ENCODE assay signal across 8 cellular contexts in genomic region chr3:122382888-122383666, GRCh38. TPM values are rescaled to one million over a fixed set of nuclear protein-coding genes. Genes with fewer than 3 reads are reported as not detected.
DNase-seq lines count a peak whose midpoint lies in the region; ATAC-seq and TF ChIP-seq lines count a peak whose summit lies in the region.

MIX23 (minus strand) TSS chr3:122383231; CDS start chr3:122383224, 7 bp downstream.

- peaks cover 36 to 53% (median 51%) of the 10 kb centered on the region in 3 donors for H3K4me1 Mint-ChIP-seq in CD8-positive, alpha-beta memory T cell

- DNase-seq in CD8-positive, alpha-beta memory T cell = peak; percentile 73 to 88 (median 80)
- DNase-seq in KBM-7 = peak; percentile 89
- peak; percentile 76 to 87 for DNase-seq in PC-9
- peak; percentile 82 for DNase-seq in activated T-cell treated with anti-CD3 and anti-CD28 coated beads for 48 hours (ENCODE audit: low read depth)
- no peak for DNase-seq in epithelial cell of prostate (ENCODE audit: low read depth, low spot score)
- DNase-seq in mucosa of descending colon = peak; percentile 91 to 93 (median 91)
- DNase-seq in stimulated activated CD8-positive, alpha-beta memory T cell treated with anti-CD3 and anti-CD28 coated beads, Interleukin-4, amount 100 ng/mL, for 24 hours (ENCODE audit: low read depth) = peak; percentile 78

- intact Hi-C loops in PC-9 (cut with micrococcal nuclease; ENCODE audit: unreplicated experiment) = loop anchor here (5.0 kb wide), 1 partner anchor 836 kb away; the partner anchor contains the start of gene POLQ
- intact Hi-C loops in mucosa of descending colon (cut with DNase I, micrococcal nuclease) = no loop called here

- no peaks in the 10 kb centered on the region for H3K9me3 ChIP-seq in CD8-positive, alpha-beta memory T cell (ENCODE audit: low read length)
- no peaks in the 10 kb centered on the region for H3K9me3 ChIP-seq in PC-9 (ENCODE audit: insufficient read depth, low read depth)
- no peaks in the 10 kb centered on the region for H3K9me3 ChIP-seq in mucosa of descending colon

- H3K4me3 Mint-ChIP-seq in CD8-positive, alpha-beta memory T cell = peak within 1 kb of the TSS; percentile 90 to 98 (median 95)

- TF ChIP-seq CTCF in PC-9 (conservative IDR thresholded peaks at IDR 0.05) = no peak
- TF ChIP-seq CTCF in mucosa of descending colon (IDR thresholded peaks at IDR 0.05) = no peak

- H3K79me2 ChIP-seq in PC-9 (ENCODE audit: low read depth) = peaks cover 25% of the 10 kb centered on the region

- H3K27ac ChIP-seq in CD8-positive, alpha-beta memory T cell (ENCODE audit: low read depth, low read length) = peak within 1 kb of the TSS; percentile 82
- H3K27ac ChIP-seq in PC-9 (peak within 1 kb of the TSS; percentile 66), epithelial cell of prostate (peak within 1 kb of the TSS; percentile 75)

- ATAC-seq in GM21423 (IDR thresholded peaks at IDR 0.05; ENCODE audit: unreplicated experiment) = peak; percentile 38
- peak; percentile 82 for ATAC-seq in mucosa of descending colon

- H3K27me3 Mint-ChIP-seq in CD8-positive, alpha-beta memory T cell = no peaks in the 10 kb centered on the region

- in situ Hi-C loops in KBM-7 (cut with MboI; ENCODE audit: low pct_unique_long_range_greater_than_20kb, low sequenced_read_pairs) = no loop called here

- peak within 1 kb of the TSS; percentile 92 to 99 (median 96) for H3K27ac Mint-ChIP-seq in CD8-positive, alpha-beta memory T cell

- H3K4me2 ChIP-seq in PC-9 = peak within 1 kb of the TSS; percentile 96

- H3K9me2 ChIP-seq in PC-9 (ENCODE audit: insufficient read depth) = no peaks in the 10 kb centered on the region

- H2AFZ ChIP-seq in PC-9 = peak within 1 kb of the TSS; percentile 94

- H3K4me3 ChIP-seq in CD8-positive, alpha-beta memory T cell (ENCODE audit: low read length) = peak within 1 kb of the TSS; percentile 74
- H3K4me3 ChIP-seq in PC-9 = peak within 1 kb of the TSS; percentile 85
- peak within 1 kb of the TSS; percentile 56 for H3K4me3 ChIP-seq in mucosa of descending colon

- CTCF ChIA-PET in CD8-positive, alpha-beta memory T cell (lab: Charles Lee) = interaction anchor here (1.0 to 2.4 kb wide), 4 partner anchors 10 to 837 kb away, joined by 3 to 14 read pairs (median 6); partner anchors contain the start of gene POLQ
- CTCF ChIA-PET in PC-9 (lab: Charles Lee) = interaction anchor here (0.6 to 2.1 kb wide), 2 partner anchors 10 to 544 kb away, joined by 3 to 5 read pairs; no protein-coding TSS in a partner anchor

- no peaks in the 10 kb centered on the region for H4K20me1 ChIP-seq in PC-9 (ENCODE audit: insufficient read depth)

- no TSS peak for BruUV-seq in PC-9 (replicated peaks; lab: Mats Ljungman, UMichigan)

- H3K36me3 Mint-ChIP-seq in CD8-positive, alpha-beta memory T cell = peaks cover 0 to 24% (median 4%) of the 10 kb centered on the region in 3 donors

- H3K9me3 Mint-ChIP-seq in CD8-positive, alpha-beta memory T cell = no peaks in the 10 kb centered on the region

- no peaks in the 10 kb centered on the region for H3K27me3 ChIP-seq in CD8-positive, alpha-beta memory T cell (ENCODE audit: insufficient read depth, low read length, poor library complexity, severe bottlenecking)
- no peaks in the 10 kb centered on the region for H3K27me3 ChIP-seq in PC-9 (ENCODE audit: insufficient read depth, low read depth)

- no peaks in the 10 kb centered on the region for H3F3A ChIP-seq in PC-9 (ENCODE audit: insufficient read depth, low read depth)

- POLR2A ChIA-PET in CD8-positive, alpha-beta memory T cell (lab: Charles Lee) = interaction anchor here (0.6 to 2.7 kb wide), 8 partner anchors 29 to 1203 kb away, joined by 3 to 45 read pairs (median 4); partner anchors contain the start of genes DTX3L, HSPBAP1, KPNA1 and PARP14
- POLR2A ChIA-PET in PC-9 (lab: Charles Lee; ENCODE audit: unreplicated experiment) = interaction anchor here (0.7 kb wide), 1 partner anchor 50 kb away, joined by 6 read pairs; no protein-coding TSS in a partner anchor

- H3K4me1 ChIP-seq in CD8-positive, alpha-beta memory T cell (ENCODE audit: insufficient read depth, low read length) = peaks cover 30% of the 10 kb centered on the region
- H3K4me1 ChIP-seq in PC-9 (replicated peaks; ENCODE audit: insufficient read depth) = peaks cover 18% of the 10 kb centered on the region; the same call in 1 of the 2 replicates
- H3K4me1 ChIP-seq in mucosa of descending colon (ENCODE audit: low read depth) = peaks cover 22% of the 10 kb centered on the region

- no peaks in the 10 kb centered on the region for H3K36me3 ChIP-seq in CD8-positive, alpha-beta memory T cell (ENCODE audit: insufficient read depth, low read length)
- H3K36me3 ChIP-seq in PC-9 (ENCODE audit: low read depth) = no peaks in the 10 kb centered on the region; the same call in 1 of the 2 replicates
- H3K36me3 ChIP-seq in mucosa of descending colon (ENCODE audit: low read depth) = no peaks in the 10 kb centered on the region

RNA-seq across cellular contexts. Expression of gene MIX23, which starts in this region (rescaled TPM):
- total RNA-seq in CD8-positive, alpha-beta memory T cell = 100 to 1,000 TPM; 140 to 175 TPM
- polyA plus RNA-seq in CD8-positive, alpha-beta memory T cell = 11.3 TPM
- 44.8 and 63.6 TPM in 2 replicates for total RNA-seq in PC-9 (2021)
- total RNA-seq in mucosa of descending colon = 10 to 100 TPM; 27.5 to 37.7 (median 33.2) TPM
